In the genomic region with DNA sequence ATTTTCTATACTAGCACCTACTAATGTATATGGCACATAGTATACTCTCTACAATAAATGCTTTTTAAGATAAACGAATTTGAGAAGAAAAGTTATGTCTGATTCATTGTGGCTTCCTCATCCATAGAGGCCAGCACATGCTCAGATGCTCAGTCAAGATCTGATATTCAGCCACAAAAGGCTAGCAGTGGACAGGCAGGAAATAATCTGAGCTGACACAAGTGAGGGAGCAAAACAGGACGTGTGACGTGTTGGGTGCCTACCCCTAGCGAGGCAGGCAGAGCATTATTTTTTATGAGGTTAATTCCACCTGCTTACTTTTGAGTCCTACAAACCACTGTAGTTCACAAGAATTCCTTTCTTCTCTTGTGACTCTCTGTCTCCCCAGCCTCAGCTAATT, we compare ENCODE assay signal across 12 cellular contexts.
DNase-seq lines count a peak whose midpoint lies in the region; ATAC-seq and TF ChIP-seq lines count a peak whose summit lies in the region.
"Had no signal": no experiment of that assay in that cellular context is flagged by ENCODE, and none has a peak within 500 bp of the region (broad histone marks: within the 10 kb centered on the region; RNA-seq: fewer than 3 reads in every experiment).

No MANE protein-coding gene starts in this region.

- H2AFZ ChIP-seq in SK-N-SH (ENCODE audit: low read depth), result no peak overlapping the region

- no peak overlapping the region for H3K9ac ChIP-seq in SK-N-SH

- no peaks in the 10 kb centered on the region for H4K20me1 ChIP-seq in SK-N-SH (ENCODE audit: insufficient read depth)

- H3K9me3 ChIP-seq in adrenal gland (replicated peaks in 1 of 3), result no peaks in the 10 kb centered on the region
- H3K9me3 ChIP-seq in esophagus muscularis mucosa, result no peaks in the 10 kb centered on the region
- no peaks in the 10 kb centered on the region for H3K9me3 ChIP-seq in SK-N-SH
- H3K9me3 ChIP-seq: tibial nerve had no signal

- H3K27me3 ChIP-seq in brain microvascular endothelial cell (replicated peaks) (no peaks in the 10 kb centered on the region), adrenal gland (no peaks in the 10 kb centered on the region), esophagus muscularis mucosa (no peaks in the 10 kb centered on the region), SK-N-SH (ENCODE audit: insufficient read depth) (no peaks in the 10 kb centered on the region)
- H3K27me3 ChIP-seq: dorsolateral prefrontal cortex, tibial nerve had no signal

- CTCF ChIA-PET in SK-N-SH (lab: Yijun Ruan, JAX), result no interaction called here

- H3F3A ChIP-seq in SK-N-SH (replicated peaks; ENCODE audit: insufficient read depth), result no peaks in the 10 kb centered on the region

- no peaks in the 10 kb centered on the region for H3K79me2 ChIP-seq in SK-N-SH (ENCODE audit: insufficient read depth)

- intact Hi-C loops in adrenal gland (cut with DNase I), result no loop called here
- intact Hi-C loops in esophagus muscularis mucosa (cut with DNase I), result no loop called here

- H3K4me2 ChIP-seq in SK-N-SH, result no peak overlapping the region

- whole genome bisulfite sequencing in adrenal gland, 4 donors, result 70 to 81% (median 76%) methylated on average over 4 of the region's 4 CpGs
- WGBS in esophagus muscularis mucosa, result 75% methylated on average over 4 of the region's 4 CpGs
- 78% methylated on average over 4 of the region's 4 CpGs for WGBS in SK-N-SH (ENCODE audit: low lambda C conversion rate)

- TF ChIP-seq EP300 in esophagus muscularis mucosa (IDR thresholded peaks at IDR 0.05) (no peak), SK-N-SH (IDR thresholded peaks at IDR 0.05; ENCODE audit: borderline replicate concordance in 1 of 2, low read depth in 1 of 2, low read length in 1 of 2) (no peak)

- ATAC-seq in HG02623 (IDR thresholded peaks at IDR 0.05; ENCODE audit: unreplicated experiment), result no peak

- TF ChIP-seq POLR2A in adrenal gland (IDR thresholded peaks at IDR 0.05) (no peak), esophagus muscularis mucosa (IDR thresholded peaks at IDR 0.05; ENCODE audit: low read depth) (no peak)

- no peak overlapping the region for H3K4me3 ChIP-seq in brain microvascular endothelial cell (ENCODE audit: low read depth, low read length)
- H3K4me3 ChIP-seq in adrenal gland, result no peak overlapping the region
- H3K4me3 ChIP-seq in esophagus muscularis mucosa, result no peak overlapping the region
- no peak overlapping the region for H3K4me3 ChIP-seq in SK-N-SH (ENCODE audit: low read depth in 2 of 2, low read length in 1 of 2)
- H3K4me3 ChIP-seq: dorsolateral prefrontal cortex, tibial nerve had no signal

- POLR2A ChIA-PET in SK-N-SH (lab: Yijun Ruan, JAX), result no interaction called here

- no peak for TF ChIP-seq RAD21 in SK-N-SH (IDR thresholded peaks at IDR 0.05; ENCODE audit: low read length)

- H3K36me3 ChIP-seq in brain microvascular endothelial cell (replicated peaks) (no peaks in the 10 kb centered on the region), adrenal gland (replicated peaks in 1 of 2) (no peaks in the 10 kb centered on the region), esophagus muscularis mucosa (no peaks in the 10 kb centered on the region), SK-N-SH (replicated peaks in 1 of 2; ENCODE audit: control insufficient read depth in 1 of 2, insufficient read depth in 2 of 2, low read length in 1 of 2) (no peaks in the 10 kb centered on the region)
- H3K36me3 ChIP-seq: tibial nerve had no signal

- H3K9me2 ChIP-seq in SK-N-SH, result no peaks in the 10 kb centered on the region

- in situ Hi-C loops in brain microvascular endothelial cell (cut with HindIII; ENCODE audit: low pct_ligation_motif_present, low sequenced_read_pairs), result no loop called here

- no peak for TF ChIP-seq CTCF in brain microvascular endothelial cell (IDR thresholded peaks at IDR 0.05; ENCODE audit: low read depth, low read length, missing control alignments)
- no peak for TF ChIP-seq CTCF in adrenal gland (IDR thresholded peaks at IDR 0.05)
- no peak for TF ChIP-seq CTCF in esophagus muscularis mucosa (IDR thresholded peaks at IDR 0.05)
- no peak for TF ChIP-seq CTCF in SK-N-SH (IDR thresholded peaks at IDR 0.05)

- no peak overlapping the region for H3K27ac ChIP-seq in brain microvascular endothelial cell
- H3K27ac ChIP-seq in adrenal gland, result no peak overlapping the region
- H3K27ac ChIP-seq in esophagus muscularis mucosa (replicated peaks in 1 of 4), result no peak overlapping the region
- no peak overlapping the region for H3K27ac ChIP-seq in SK-N-SH (ENCODE audit: low read depth in 2 of 2, low read length in 1 of 2)
- H3K27ac ChIP-seq: dorsolateral prefrontal cortex, tibial nerve had no signal

- DNase-seq in MV-4-11 (lab: John Stamatoyannopoulos, UW) (peak; percentile 11), brain microvascular endothelial cell (peak; percentile 31), adrenal gland (no peak), esophagus muscularis mucosa (ENCODE audit: extremely low spot score) (no peak), SK-N-SH (no peak)
- DNase-seq in activated CD4-positive, alpha-beta T cell treated with anti-CD3 and anti-CD28 coated beads for 4 hours, result peak; percentile 26 to 28
- peak; percentile 3 for DNase-seq in stimulated activated CD8-positive, alpha-beta memory T cell treated with anti-CD3 and anti-CD28 coated beads, Interleukin-12 subunit alpha, Interleukin-12 subunit beta, amount 100 ng/mL, for 24 hours (ENCODE audit: extremely low read depth)
- DNase-seq: dorsolateral prefrontal cortex, hypothalamus, NCI-H187 had no signal

- peaks cover 5 to 13% of the 10 kb centered on the region in 2 donors for H3K4me1 ChIP-seq in adrenal gland (replicated peaks in 1 of 2)
- H3K4me1 ChIP-seq in esophagus muscularis mucosa, result peaks cover 0 to 18% (median 17%) of the 10 kb centered on the region in 4 donors
- H3K4me1 ChIP-seq in SK-N-SH (ENCODE audit: control insufficient read depth in 1 of 2, insufficient read depth in 2 of 2, low read depth in 1 of 2, low read length in 1 of 2), result peaks cover 6 to 13% of the 10 kb centered on the region in 2 experiments; a peak in 3 of 4 replicates

TF ChIP-seq in SK-N-SH, 30 proteins besides CTCF, POLR2A, EP300 and RAD21:
- TF ChIP-seq NRF1 (IDR thresholded peaks at IDR 0.05; ENCODE audit: low read depth, low read length), result no peak
- TF ChIP-seq GATA2 (CRISPR knock-in tag; IDR thresholded peaks at IDR 0.05), result no peak
- no peak for TF ChIP-seq EZH2phosphoT487 (IDR thresholded peaks at IDR 0.05; ENCODE audit: borderline replicate concordance, low read depth)
- TF ChIP-seq REST (IDR thresholded peaks at IDR 0.05; ENCODE audit: low read depth, low read length), result no peak
- TF ChIP-seq, protein P1, sequence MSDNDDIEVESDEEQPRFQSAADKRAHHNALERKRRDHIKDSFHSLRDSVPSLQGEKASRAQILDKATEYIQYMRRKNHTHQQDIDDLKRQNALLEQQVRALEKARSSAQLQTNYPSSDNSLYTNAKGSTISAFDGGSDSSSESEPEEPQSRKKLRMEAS (IDR thresholded peaks at IDR 0.05; ENCODE audit: low read depth), result no peak
- TF ChIP-seq YY1 (IDR thresholded peaks at IDR 0.05; ENCODE audit: low read depth), result no peak
- no peak for TF ChIP-seq ELF1 (IDR thresholded peaks at IDR 0.05)
- TF ChIP-seq RXRA (IDR thresholded peaks at IDR 0.05; ENCODE audit: borderline replicate concordance, low read depth), result no peak
- no peak for TF ChIP-seq GABPA (IDR thresholded peaks at IDR 0.05; ENCODE audit: low read depth)
- TF ChIP-seq USF2 (IDR thresholded peaks at IDR 0.05; ENCODE audit: borderline replicate concordance, low read depth, low read length), result no peak
- TF ChIP-seq TCF12 (IDR thresholded peaks at IDR 0.05), result no peak
- no peak for TF ChIP-seq TAF1 (IDR thresholded peaks at IDR 0.05; ENCODE audit: borderline replicate concordance, low read depth, low read length)
- TF ChIP-seq MEF2A (IDR thresholded peaks at IDR 0.05; ENCODE audit: borderline replicate concordance, low read depth), result no peak
- TF ChIP-seq SMC3 (IDR thresholded peaks at IDR 0.05; ENCODE audit: low read depth, low read length), result no peak

Comparison
In these comparisons a context has a peak if more than half of its experiments do, and no peak if none do; other contexts are left out.
1. DNase-seq: peak in MV-4-11 (single experiment), activated CD4-positive, alpha-beta T cell treated with anti-CD3 and anti-CD28 coated beads for 4 hours (2 of 2), brain microvascular endothelial cell (single experiment) and stimulated activated CD8-positive, alpha-beta memory T cell treated with anti-CD3 and anti-CD28 coated beads, Interleukin-12 subunit alpha, Interleukin-12 subunit beta, amount 100 ng/mL, for 24 hours (single experiment); none in adrenal gland (0 of 7), esophagus muscularis mucosa (single experiment) and SK-N-SH (single experiment).